ENCODE assay signal across 1 cellular context in the genomic region with DNA sequence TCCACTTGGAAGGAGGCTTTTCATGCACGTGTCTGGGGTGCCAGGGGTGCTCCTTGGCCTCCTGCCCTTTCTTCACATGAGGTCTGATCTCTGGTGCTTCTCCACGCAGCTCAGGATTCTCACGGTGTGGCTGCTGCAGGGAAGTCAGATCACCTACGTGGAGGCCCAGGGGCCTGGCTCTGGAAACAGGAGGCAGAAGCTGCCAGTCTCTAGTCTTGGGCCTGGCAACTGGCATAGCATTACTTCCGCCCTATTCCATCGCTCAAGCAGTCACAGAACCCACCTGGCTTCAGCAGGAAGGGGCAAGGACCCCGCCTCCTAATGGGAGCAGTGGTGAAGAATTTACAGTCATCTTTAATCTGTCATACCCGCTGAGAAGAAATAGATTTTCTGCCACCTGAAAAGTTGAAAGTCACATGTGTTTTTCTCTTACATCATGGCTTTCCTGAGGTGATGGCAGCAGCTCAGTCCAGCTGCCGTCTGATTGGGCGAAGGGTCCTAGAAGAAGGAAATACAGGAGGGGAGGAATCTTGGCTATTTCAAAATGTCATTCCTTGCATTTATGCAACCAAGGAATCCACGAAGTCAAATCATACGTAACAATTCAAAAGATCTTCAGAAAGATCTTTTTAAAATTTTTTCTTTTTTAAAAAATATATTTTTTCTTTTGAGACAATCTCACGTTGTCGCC.
TF ChIP-seq lines count a peak whose summit lies in the region.

No MANE protein-coding gene starts in this region.

TF ChIP-seq in IMR-90, 13 proteins besides CTCF, POLR2A, EP300 and RAD21:
- TF ChIP-seq, protein P1, sequence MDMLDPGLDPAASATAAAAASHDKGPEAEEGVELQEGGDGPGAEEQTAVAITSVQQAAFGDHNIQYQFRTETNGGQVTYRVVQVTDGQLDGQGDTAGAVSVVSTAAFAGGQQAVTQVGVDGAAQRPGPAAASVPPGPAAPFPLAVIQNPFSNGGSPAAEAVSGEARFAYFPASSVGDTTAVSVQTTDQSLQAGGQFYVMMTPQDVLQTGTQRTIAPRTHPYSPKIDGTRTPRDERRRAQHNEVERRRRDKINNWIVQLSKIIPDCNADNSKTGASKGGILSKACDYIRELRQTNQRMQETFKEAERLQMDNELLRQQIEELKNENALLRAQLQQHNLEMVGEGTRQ (IDR thresholded peaks at IDR 0.05; ENCODE audit: low read depth, low read length), result no peak
- TF ChIP-seq CEBPB (IDR thresholded peaks at IDR 0.05; ENCODE audit: low read depth, low read length) (no peak), RFX5 (IDR thresholded peaks at IDR 0.05; ENCODE audit: low read depth, low read length) (no peak), ELK1 (IDR thresholded peaks at IDR 0.05; ENCODE audit: borderline replicate concordance, low read depth, low read length) (no peak), BHLHE40 (IDR thresholded peaks at IDR 0.05; ENCODE audit: low read depth, low read length) (no peak), NFE2L2 (IDR thresholded peaks at IDR 0.05; ENCODE audit: low read depth, low read length) (no peak), MAZ (IDR thresholded peaks at IDR 0.05; ENCODE audit: borderline replicate concordance, low read depth, low read length) (no peak), MAFK (IDR thresholded peaks at IDR 0.05; ENCODE audit: low read depth, low read length) (no peak), SMC3 (IDR thresholded peaks at IDR 0.05; ENCODE audit: low read depth, low read length) (no peak), MXI1 (IDR thresholded peaks at IDR 0.05; ENCODE audit: borderline replicate concordance, low read depth, low read length) (no peak), FOS (IDR thresholded peaks at IDR 0.05; ENCODE audit: low read depth, low read length) (no peak), RCOR1 (IDR thresholded peaks at IDR 0.05; ENCODE audit: insufficient replicate concordance, low read length) (no peak), CHD1 (IDR thresholded peaks at IDR 0.05; ENCODE audit: low read depth, low read length) (no peak)
TF ChIP-seq in IMR-90: peak in this region for 0.
